ENCODE assay signal across 8 cellular contexts in the genomic region with DNA sequence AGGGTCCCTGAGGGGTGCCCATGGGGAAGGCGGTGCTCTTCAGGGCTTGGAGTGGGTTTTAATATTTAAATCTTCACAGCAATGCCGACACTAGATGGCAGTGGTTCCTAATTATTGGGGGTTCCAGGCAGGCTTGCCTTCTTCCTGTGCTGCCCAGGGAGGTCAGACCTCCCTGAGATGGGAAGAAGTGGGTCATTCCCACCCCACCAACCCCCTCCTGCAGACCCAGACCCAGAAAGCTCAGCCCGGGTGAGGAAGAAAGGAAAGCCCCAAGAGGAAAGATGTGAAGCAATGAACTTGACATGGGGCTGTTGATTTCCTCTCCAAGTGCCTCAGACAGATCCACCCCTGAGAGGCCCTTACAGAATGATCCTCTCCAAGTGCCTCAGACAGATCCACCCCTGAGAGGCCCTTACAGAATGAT.
A peak's percentile ranks its signal among the peaks of the same experiment; 100 is the strongest.
DNase-seq lines count a peak whose midpoint lies in the region; ATAC-seq and TF ChIP-seq lines count a peak whose summit lies in the region.

No MANE protein-coding gene starts in this region.

- H3K4me1 Mint-ChIP-seq in activated T-cell treated with anti-CD3 and anti-CD28 coated beads, Interleukin-2, amount 50 U/mL, for 4 hours (ENCODE audit: low read depth), result peaks cover 2% of the 10 kb centered on the region

- peak; percentile 81 for TF ChIP-seq CTCF in PC-3 (conservative IDR thresholded peaks at IDR 0.05; ENCODE audit: low read depth, low read length)
- peak; percentile 64 for TF ChIP-seq CTCF in fibroblast of the aortic adventitia (IDR thresholded peaks at IDR 0.05; ENCODE audit: insufficient read depth, low read length)
- TF ChIP-seq CTCF in upper lobe of left lung (IDR thresholded peaks at IDR 0.05), result peak; percentile 21 to 70 (median 41)

- no TSS peak for BruUV-seq in PC-3 (replicated peaks; lab: Mats Ljungman, UMichigan)

- H3K4me2 ChIP-seq in PC-3 (ENCODE audit: low read length) (no peak overlapping the region), neuronal stem cell (ENCODE audit: insufficient read depth, low read length, poor library complexity, severe bottlenecking) (no peak overlapping the region)

- H3K4me1 ChIP-seq in PC-3 (ENCODE audit: insufficient read depth, low read length) (no peaks in the 10 kb centered on the region), neuronal stem cell (ENCODE audit: control insufficient read depth in 2 of 2, insufficient read depth in 1 of 2, low read depth in 1 of 2, low read length in 2 of 2) (no peaks in the 10 kb centered on the region), upper lobe of left lung (no peaks in the 10 kb centered on the region)

- no peaks in the 10 kb centered on the region for H3K9me3 Mint-ChIP-seq in activated T-cell treated with anti-CD3 and anti-CD28 coated beads, Interleukin-2, amount 50 U/mL, for 4 hours

- no peak overlapping the region for H3K4ac ChIP-seq in neuronal stem cell (ENCODE audit: low read length)

- H3K79me2 ChIP-seq in PC-3 (ENCODE audit: low read length), result no peaks in the 10 kb centered on the region

- H2AFZ ChIP-seq in PC-3 (ENCODE audit: low read length) (peak overlapping the region; percentile 50; the same call in 1 of the 2 replicates), neuronal stem cell (ENCODE audit: low read length) (no peak overlapping the region)

- H4K91ac ChIP-seq in neuronal stem cell (ENCODE audit: low read depth, low read length, poor library complexity), result no peak overlapping the region

- no peaks in the 10 kb centered on the region for H3F3A ChIP-seq in PC-3 (ENCODE audit: low read length, unreplicated experiment)

- H3K36me3 ChIP-seq in PC-3 (ENCODE audit: low read depth, low read length) (no peaks in the 10 kb centered on the region), neuronal stem cell (replicated peaks in 1 of 2; ENCODE audit: control insufficient read depth in 2 of 2, insufficient read depth in 2 of 2, low read length in 2 of 2) (no peaks in the 10 kb centered on the region), upper lobe of left lung (no peaks in the 10 kb centered on the region)

- no peak overlapping the region for H3K9ac ChIP-seq in PC-3 (ENCODE audit: low read length)
- H3K9ac ChIP-seq in neuronal stem cell (ENCODE audit: low read depth, low read length, poor library complexity), result no peak overlapping the region

- no peak overlapping the region for H2AK5ac ChIP-seq in neuronal stem cell (ENCODE audit: low read depth, low read length)

- peak; percentile 74 for DNase-seq in EL
- DNase-seq in HuH-7.5 (ENCODE audit: low spot score), result peak; percentile 52
- peak; percentile 83 for DNase-seq in PC-3
- DNase-seq in activated T-cell treated with anti-CD3 and anti-CD28 coated beads, Interleukin-2, amount 50 U/mL, for 4 hours, result peak; percentile 53
- DNase-seq in fibroblast of the aortic adventitia (ENCODE audit: low read depth), result peak; percentile 83
- peak; percentile 68 for DNase-seq in neuronal stem cell (ENCODE audit: low spot score)
- no peak for DNase-seq in upper lobe of left lung

- intact Hi-C loops in PC-3 (cut with micrococcal nuclease), result loop anchor here (1.0 to 5.0 kb wide), 3 partner anchors 87 to 317 kb away; a partner anchor contains a TSS

- TF ChIP-seq POLR2A in upper lobe of left lung (IDR thresholded peaks at IDR 0.05), result no peak

- H3K23ac ChIP-seq in neuronal stem cell (ENCODE audit: low read depth, low read length, poor library complexity), result no peak overlapping the region

- H3K27ac ChIP-seq in PC-3 (ENCODE audit: low read length) (no peak overlapping the region), neuronal stem cell (replicated peaks; ENCODE audit: low read length) (no peak overlapping the region), upper lobe of left lung (no peak overlapping the region)

- H2BK15ac ChIP-seq in neuronal stem cell (ENCODE audit: low read length), result no peak overlapping the region

- no peak overlapping the region for H3K4me3 Mint-ChIP-seq in activated T-cell treated with anti-CD3 and anti-CD28 coated beads, Interleukin-2, amount 50 U/mL, for 4 hours

- H2BK120ac ChIP-seq in neuronal stem cell (ENCODE audit: low read depth, low read length), result no peak overlapping the region

- no peak overlapping the region for H4K8ac ChIP-seq in neuronal stem cell (ENCODE audit: low read depth, low read length)

- H3K4me3 ChIP-seq in PC-3 (ENCODE audit: low read length) (no peak overlapping the region), fibroblast of the aortic adventitia (ENCODE audit: low read depth, low read length) (no peak overlapping the region), neuronal stem cell (ENCODE audit: low read length in 2 of 2) (no peak overlapping the region), upper lobe of left lung (no peak overlapping the region)

- H3K27me3 Mint-ChIP-seq in activated T-cell treated with anti-CD3 and anti-CD28 coated beads, Interleukin-2, amount 50 U/mL, for 4 hours (ENCODE audit: low read depth), result no peaks in the 10 kb centered on the region

- POLR2A ChIA-PET in PC-3 (lab: Charles Lee; ENCODE audit: unreplicated experiment), result no interaction called here

- no peaks in the 10 kb centered on the region for H3K79me1 ChIP-seq in neuronal stem cell (ENCODE audit: low read depth, low read length)

- H3K27me3 ChIP-seq in PC-3 (ENCODE audit: low read length), result no peaks in the 10 kb centered on the region
- H3K27me3 ChIP-seq in neuronal stem cell (ENCODE audit: control insufficient read depth in 3 of 3, insufficient read depth in 3 of 3, low read depth in 1 of 3, low read length in 3 of 3), result peaks cover 0 to 9% (median 0%) of the 10 kb centered on the region in 3 experiments
- H3K27me3 ChIP-seq in upper lobe of left lung, result no peaks in the 10 kb centered on the region

- H3K36me3 Mint-ChIP-seq in activated T-cell treated with anti-CD3 and anti-CD28 coated beads, Interleukin-2, amount 50 U/mL, for 4 hours (ENCODE audit: insufficient read depth), result no peaks in the 10 kb centered on the region

- H3K18ac ChIP-seq in neuronal stem cell (ENCODE audit: low read length), result no peak overlapping the region

- H3K9me2 ChIP-seq in PC-3 (replicated peaks; ENCODE audit: low read length), result no peaks in the 10 kb centered on the region

- ATAC-seq in GM21528 (IDR thresholded peaks at IDR 0.05; ENCODE audit: low FRiP score, unreplicated experiment) (peak; percentile 93), PC-3 (peak; percentile 94), upper lobe of left lung (ENCODE audit: low FRiP score in 2 of 2) (peak; percentile 64 to 87)
- peak; percentile 69 to 82 for ATAC-seq in activated T-cell treated with anti-CD3 and anti-CD28 coated beads, Interleukin-2, amount 50 U/mL, for 4 hours

- CTCF ChIA-PET in PC-3 (lab: Charles Lee), result interaction anchor here (0.8 kb wide), 1 partner anchor 134 kb away, joined by 4 read pairs; no protein-coding TSS in a partner anchor

- no peak overlapping the region for H3K14ac ChIP-seq in neuronal stem cell (ENCODE audit: low read length)

- no CpG with 5 or more reads among the region's 3 CpGs for WGBS in neuronal stem cell (ENCODE audit: extremely low coverage in 2 of 2, insufficient read length in 2 of 2, insufficient replicate concordance in 1 of 2), 2 donors
- WGBS in upper lobe of left lung, 2 donors, result 2 to 11% methylated on average over 2 to 3 of the region's 3 CpGs

- no peak for TF ChIP-seq EP300 in upper lobe of left lung (IDR thresholded peaks at IDR 0.05)

- H2BK12ac ChIP-seq in neuronal stem cell (ENCODE audit: low read length), result no peak overlapping the region

- no peak overlapping the region for H2BK5ac ChIP-seq in neuronal stem cell (ENCODE audit: low read length)

- no peaks in the 10 kb centered on the region for H3K9me3 ChIP-seq in PC-3 (ENCODE audit: low read length)
- H3K9me3 ChIP-seq in neuronal stem cell (replicated peaks in 1 of 2; ENCODE audit: control insufficient read depth in 2 of 2, insufficient read depth in 1 of 2, low read depth in 1 of 2, low read length in 2 of 2), result no peaks in the 10 kb centered on the region
- H3K9me3 ChIP-seq in upper lobe of left lung, result no peaks in the 10 kb centered on the region

- no peaks in the 10 kb centered on the region for H4K20me1 ChIP-seq in PC-3 (ENCODE audit: low read length)

Comparison
In these comparisons a context has a peak if more than half of its experiments do, and no peak if none do; other contexts are left out.
1. DNase-seq: peak in EL (single experiment), HuH-7.5 (single experiment), PC-3 (single experiment), activated T-cell treated with anti-CD3 and anti-CD28 coated beads, Interleukin-2, amount 50 U/mL, for 4 hours (single experiment), fibroblast of the aortic adventitia (single experiment) and neuronal stem cell (single experiment); none in upper lobe of left lung (0 of 2).
2. Peak in every context shown above with its lines, with median percentiles within 50 percentile points of each other: ATAC-seq and CTCF ChIP-seq.